Comparison of ENCODE assay signal across 8 cellular contexts in the genomic region with DNA sequence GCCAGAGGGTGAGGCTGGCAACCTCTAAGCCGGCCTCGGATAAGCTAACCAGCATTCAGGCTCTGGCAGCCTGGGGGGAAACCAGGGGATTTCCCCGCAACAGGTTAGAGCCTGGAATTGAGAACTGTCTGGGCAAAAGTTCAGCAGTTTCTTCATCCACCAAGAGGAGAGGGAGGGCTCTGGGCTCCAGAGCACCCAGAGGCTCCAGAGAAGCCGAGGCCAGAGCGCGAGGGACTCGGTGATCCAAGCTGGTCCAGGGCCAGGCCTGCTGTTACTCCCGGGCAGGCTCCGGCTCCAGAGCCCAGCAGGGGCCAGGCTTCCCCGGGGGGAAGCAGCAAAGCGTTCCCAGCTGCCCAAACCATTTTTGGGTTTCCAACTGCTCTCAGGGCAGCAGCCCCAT. TPM values are rescaled to one million over a fixed set of nuclear protein-coding genes. Genes with fewer than 3 reads are reported as not detected.
DNase-seq lines count a peak whose midpoint lies in the region; ATAC-seq and TF ChIP-seq lines count a peak whose summit lies in the region.
"Had no signal": no experiment of that assay in that cellular context is flagged by ENCODE, and none has a peak within 500 bp of the region (broad histone marks: within the 10 kb centered on the region; RNA-seq: fewer than 3 reads in every experiment).

No MANE protein-coding gene starts in this region.

- H3K27me3 ChIP-seq in BLaER1 treated with 17β-estradiol and CSF1 and Interleukin-3, amounts not matched to agents 10 nM and 100 nM: no peaks in the 10 kb centered on the region
- no peaks in the 10 kb centered on the region for H3K27me3 ChIP-seq in ascending aorta

- peaks cover 0 to 11% (median 0%) of the 10 kb centered on the region in 11 experiments; a peak in 4 of 22 replicates for H4K20me1 ChIP-seq in BLaER1 treated with 17β-estradiol and CSF1 and Interleukin-3, amounts not matched to agents 10 nM and 100 nM

- H3K4me2 ChIP-seq in BLaER1 treated with 17β-estradiol and CSF1 and Interleukin-3, amounts not matched to agents 10 nM and 100 nM: peak overlapping the region; percentile 87 to 99 (median 95)

- ATAC-seq in mucosa of descending colon (peak; percentile 0), HG02970 (IDR thresholded peaks at IDR 0.05; ENCODE audit: low FRiP score, unreplicated experiment) (no peak), HG03457 (IDR thresholded peaks at IDR 0.05; ENCODE audit: unreplicated experiment) (no peak), GM18867 (IDR thresholded peaks at IDR 0.05; ENCODE audit: unreplicated experiment) (no peak)

- H3K27ac ChIP-seq in BLaER1 treated with 17β-estradiol and CSF1 and Interleukin-3, amounts not matched to agents 10 nM and 100 nM: peak overlapping the region; percentile 74 to 94 (median 81)
- peak overlapping the region; percentile 73 to 78 for H3K27ac ChIP-seq in ascending aorta

- intact Hi-C loops in ascending aorta (cut with DNase I) (no loop called here), mucosa of descending colon (cut with DNase I, micrococcal nuclease) (loop anchor here in 1 of 2 donors (10.0 kb wide), 1 partner anchor 59 kb away; the partner anchor contains the start of gene NOL12)

- H3K4me3 ChIP-seq in BLaER1 treated with 17β-estradiol and CSF1 and Interleukin-3, amounts not matched to agents 10 nM and 100 nM: peak overlapping the region in 8 of 10 experiments; percentile 5 to 45 (median 31); a peak in 12 of 20 replicates
- H3K4me3 ChIP-seq in ascending aorta: no peak overlapping the region
- H3K4me3 ChIP-seq in mucosa of descending colon: no peak overlapping the region

- peaks cover 20 to 69% (median 50%) of the 10 kb centered on the region in 11 experiments for H3K36me3 ChIP-seq in BLaER1 treated with 17β-estradiol and CSF1 and Interleukin-3, amounts not matched to agents 10 nM and 100 nM
- H3K36me3 ChIP-seq in ascending aorta: peaks cover 16 to 45% of the 10 kb centered on the region in 2 donors
- H3K36me3 ChIP-seq in mucosa of descending colon (ENCODE audit: low read depth): peaks cover 4% of the 10 kb centered on the region

- no peaks in the 10 kb centered on the region for H3K9me3 ChIP-seq in BLaER1 treated with 17β-estradiol and CSF1 and Interleukin-3, amounts not matched to agents 10 nM and 100 nM (replicated peaks in 1 of 11)
- H3K9me3 ChIP-seq in ascending aorta (no peaks in the 10 kb centered on the region), mucosa of descending colon (no peaks in the 10 kb centered on the region)

- peaks cover 81 to 84% (median 83%) of the 10 kb centered on the region in 10 experiments for H3K4me1 ChIP-seq in BLaER1 treated with 17β-estradiol and CSF1 and Interleukin-3, amounts not matched to agents 10 nM and 100 nM
- H3K4me1 ChIP-seq in ascending aorta: peaks cover 0 to 16% of the 10 kb centered on the region in 2 donors
- H3K4me1 ChIP-seq in mucosa of descending colon (ENCODE audit: low read depth): peaks cover 37% of the 10 kb centered on the region

- TF ChIP-seq CTCF in ascending aorta (IDR thresholded peaks at IDR 0.05): peak in 1 of 3 experiments; percentile 16
- no peak for TF ChIP-seq CTCF in mucosa of descending colon (IDR thresholded peaks at IDR 0.05)

- DNase-seq in ascending aorta (ENCODE audit: low spot score in 2 of 2): peak in 1 of 2 donors; percentile 89
- peak in 2 of 3 donors; percentile 63 to 75 for DNase-seq in mucosa of descending colon
- DNase-seq: activated CD8-positive, alpha-beta memory T cell treated with anti-CD3 and anti-CD28 coated beads, Interleukin-2, amount 50 U/mL, for 4 hours; DMS79 had no signal

- H3K9ac ChIP-seq in BLaER1 treated with 17β-estradiol and CSF1 and Interleukin-3, amounts not matched to agents 10 nM and 100 nM: peak overlapping the region; percentile 62 to 88 (median 72)

RNA-seq across cellular contexts. Expression of gene SH3BP1, which starts 13.3 kb away (rescaled TPM):
- total RNA-seq in ascending aorta (33.7 TPM), mucosa of descending colon (10 to 100 TPM; 48.8 to 98.2 (median 96.6) TPM)

RNA-seq across cellular contexts. Expression of gene GGA1, which starts 17.5 kb away (rescaled TPM):
- total RNA-seq in ascending aorta (53.5 TPM), mucosa of descending colon (10 to 100 TPM; 70.4 to 79.0 (median 74.3) TPM)

RNA-seq across cellular contexts. Expression of gene PDXP, which starts 32.4 kb away (rescaled TPM):
- total RNA-seq in ascending aorta (10.6 TPM), mucosa of descending colon (10 to 100 TPM; 26.8 to 43.3 (median 40.6) TPM)

RNA-seq across cellular contexts. Expression of gene LGALS2, which starts 46.3 kb away (rescaled TPM):
- not detected for total RNA-seq in ascending aorta
- 10 to 100 TPM; 10.7 to 93.5 (median 23.1) TPM for total RNA-seq in mucosa of descending colon

RNA-seq across cellular contexts. Expression of gene LGALS1, which starts 49.3 kb away (rescaled TPM):
- total RNA-seq in ascending aorta (2,009 TPM), mucosa of descending colon (100 to 1,000 TPM in 2 of 3 donors, 10 to 100 TPM in 1; 54.6 to 376 (median 150) TPM)

Comparison
In these comparisons a context has a peak if more than half of its experiments do, and no peak if none do; other contexts are left out.
1. H3K4me3 ChIP-seq: peak in BLaER1 treated with 17β-estradiol and CSF1 and Interleukin-3, amounts not matched to agents 10 nM and 100 nM (8 of 10); none in ascending aorta (0 of 2) and mucosa of descending colon (single experiment).